8 cellular contexts compared by ENCODE assay signal in genomic region chr6:92777146-92777740, GRCh38.
DNase-seq lines count a peak whose midpoint lies in the region; ATAC-seq and TF ChIP-seq lines count a peak whose summit lies in the region.

No MANE protein-coding gene starts in this region.

- no peak overlapping the region for H3K4me3 Mint-ChIP-seq in activated T-cell treated with anti-CD3 and anti-CD28 coated beads, Interleukin-2, amount 50 U/mL, for 4 hours

- H3K4me1 ChIP-seq in Peyer's patch, result no peaks in the 10 kb centered on the region

- TF ChIP-seq CTCF in Peyer's patch (IDR thresholded peaks at IDR 0.05), result peak in 4 of 6 experiments; percentile 31 to 64 (median 54)

- no peaks in the 10 kb centered on the region for H3K4me1 Mint-ChIP-seq in activated T-cell treated with anti-CD3 and anti-CD28 coated beads, Interleukin-2, amount 50 U/mL, for 4 hours (ENCODE audit: low read depth)

- H3K9me3 ChIP-seq in Peyer's patch, result no peaks in the 10 kb centered on the region

- peak; percentile 20 for DNase-seq in Jurkat, Clone E6-1 (ENCODE audit: low read depth, low spot score)
- DNase-seq in Peyer's patch (no peak), glomerular endothelial cell (ENCODE audit: extremely low read depth, low read depth, low spot score) (peak; percentile 16), amygdala (lab: John Stamatoyannopoulos, UW) (no peak), substantia nigra (lab: John Stamatoyannopoulos, UW) (no peak), T-helper 2 cell (no peak)
- no peak for DNase-seq in activated T-cell treated with anti-CD3 and anti-CD28 coated beads, Interleukin-2, amount 50 U/mL, for 4 hours

- no peaks in the 10 kb centered on the region for H3K27me3 Mint-ChIP-seq in activated T-cell treated with anti-CD3 and anti-CD28 coated beads, Interleukin-2, amount 50 U/mL, for 4 hours (ENCODE audit: low read depth)

- H3K27ac ChIP-seq in Peyer's patch (no peak overlapping the region), substantia nigra (ENCODE audit: low read depth, low read length, poor library complexity, severe bottlenecking) (no peak overlapping the region)

- ATAC-seq in GM18861 (IDR thresholded peaks at IDR 0.05; ENCODE audit: unreplicated experiment), result peak; percentile 88
- ATAC-seq in activated T-cell treated with anti-CD3 and anti-CD28 coated beads, Interleukin-2, amount 50 U/mL, for 4 hours, result no peak

- no peak overlapping the region for H3K4me3 ChIP-seq in Jurkat, Clone E6-1 (ENCODE audit: low read length)
- no peak overlapping the region for H3K4me3 ChIP-seq in Peyer's patch

- no peaks in the 10 kb centered on the region for H3K27me3 ChIP-seq in Peyer's patch

- H3K36me3 Mint-ChIP-seq in activated T-cell treated with anti-CD3 and anti-CD28 coated beads, Interleukin-2, amount 50 U/mL, for 4 hours (ENCODE audit: insufficient read depth), result no peaks in the 10 kb centered on the region

- no peaks in the 10 kb centered on the region for H3K36me3 ChIP-seq in Peyer's patch

- no peak for TF ChIP-seq POLR2A in Peyer's patch (IDR thresholded peaks at IDR 0.05)

- peaks cover 4% of the 10 kb centered on the region for H3K9me3 Mint-ChIP-seq in activated T-cell treated with anti-CD3 and anti-CD28 coated beads, Interleukin-2, amount 50 U/mL, for 4 hours

Comparison
In these comparisons a context has a peak if more than half of its experiments do, and no peak if none do; other contexts are left out.
1. DNase-seq: peak in Jurkat, Clone E6-1 (single experiment) and glomerular endothelial cell (single experiment); none in Peyer's patch (0 of 3), amygdala (0 of 56), substantia nigra (0 of 49), activated T-cell treated with anti-CD3 and anti-CD28 coated beads, Interleukin-2, amount 50 U/mL, for 4 hours (single experiment) and T-helper 2 cell (0 of 5).